8 cellular contexts compared by ENCODE assay signal in genomic region chr5:138541511-138541910, GRCh38. TPM values are rescaled to one million over a fixed set of nuclear protein-coding genes. Genes with fewer than 3 reads are reported as not detected.
A peak's percentile ranks its signal among the peaks of the same experiment; 100 is the strongest.
DNase-seq lines count a peak whose midpoint lies in the region; ATAC-seq, FAIRE-seq and TF ChIP-seq lines count a peak whose summit lies in the region.

No MANE protein-coding gene starts in this region.

- H3K9me3 Mint-ChIP-seq in memory B cell: no peaks in the 10 kb centered on the region

- peaks cover 49% of the 10 kb centered on the region for H3K4me1 Mint-ChIP-seq in memory B cell

- H3K27me3 Mint-ChIP-seq in memory B cell: no peaks in the 10 kb centered on the region

- no peak for FAIRE-seq in HTR-8/SVneo (lab: Jason Lieb, UNC)

- H3K36me3 Mint-ChIP-seq in memory B cell: peaks cover 2% of the 10 kb centered on the region

- H3K27ac ChIP-seq in left ventricle myocardium inferior (replicated peaks) (peak overlapping the region; percentile 98), body of pancreas (peak overlapping the region in 3 of 4 donors; percentile 95 to 99 (median 98)), uterus (peak overlapping the region; percentile 94 to 95)

- no peaks in the 10 kb centered on the region for H3K9me3 ChIP-seq in left ventricle myocardium inferior (replicated peaks)
- no peaks in the 10 kb centered on the region for H3K9me3 ChIP-seq in body of pancreas
- no peaks in the 10 kb centered on the region for H3K9me3 ChIP-seq in uterus

- 4 to 10% methylated on average over 2 of the region's 2 CpGs for WGBS in body of pancreas, 2 donors

- TF ChIP-seq POLR2A in body of pancreas (IDR thresholded peaks at IDR 0.05) (no peak), uterus (IDR thresholded peaks at IDR 0.05) (no peak)

- H3K4me3 ChIP-seq in left ventricle myocardium inferior: peak overlapping the region; percentile 85
- H3K4me3 ChIP-seq in body of pancreas: no peak overlapping the region
- peak overlapping the region in 1 of 2 donors; percentile 72 for H3K4me3 ChIP-seq in uterus

- H3K4me1 ChIP-seq in left ventricle myocardium inferior (peaks cover 92% of the 10 kb centered on the region), body of pancreas (peaks cover 73% of the 10 kb centered on the region), uterus (peaks cover 8 to 17% of the 10 kb centered on the region in 2 donors)

- H3K4me3 Mint-ChIP-seq in memory B cell: peak overlapping the region; percentile 96

- no peaks in the 10 kb centered on the region for H3K36me3 ChIP-seq in left ventricle myocardium inferior
- no peaks in the 10 kb centered on the region for H3K36me3 ChIP-seq in body of pancreas (replicated peaks in 1 of 2; ENCODE audit: insufficient read depth in 1 of 2, low read depth in 2 of 2)
- no peaks in the 10 kb centered on the region for H3K36me3 ChIP-seq in uterus

- H3K27ac Mint-ChIP-seq in memory B cell: peak overlapping the region; percentile 99

- no peak for ATAC-seq in body of pancreas
- no peak for ATAC-seq in memory B cell (ENCODE audit: low read depth)

- intact Hi-C loops in left ventricle myocardium inferior (cut with micrococcal nuclease) (no loop called here), cardiac septum (cut with DNase I) (loop anchor here (5.0 kb wide), 1 partner anchor 49 kb away; no protein-coding TSS in a partner anchor), body of pancreas (cut with DNase I) (loop anchor here (10.0 kb wide), 1 partner anchor 87 kb away; no protein-coding TSS in a partner anchor), uterus (cut with DNase I; ENCODE audit: low total_unique reads) (no loop called here)

- no peaks in the 10 kb centered on the region for H3K27me3 ChIP-seq in left ventricle myocardium inferior (ENCODE audit: low read depth)
- no peaks in the 10 kb centered on the region for H3K27me3 ChIP-seq in body of pancreas
- H3K27me3 ChIP-seq in uterus: no peaks in the 10 kb centered on the region

- DNase-seq in left ventricle myocardium inferior (no peak), cardiac septum (ENCODE audit: low spot score) (no peak), body of pancreas (no peak), memory B cell (ENCODE audit: low spot score in 2 of 2) (no peak), uterus (no peak), hepatic stellate cell (ENCODE audit: low spot score) (no peak), HTR-8/SVneo (ENCODE audit: insufficient read length, low spot score) (no peak), pons (ENCODE audit: low spot score) (no peak)

- TF ChIP-seq CTCF in left ventricle myocardium inferior (IDR thresholded peaks at IDR 0.05; ENCODE audit: borderline replicate concordance) (no peak), body of pancreas (IDR thresholded peaks at IDR 0.05) (no peak), uterus (IDR thresholded peaks at IDR 0.05) (no peak)

RNA-seq across cellular contexts. Expression of gene ETF1, which starts 1.5 kb away (rescaled TPM):
- total RNA-seq in left ventricle myocardium inferior: 80.8 TPM
- 86.8 TPM for total RNA-seq in cardiac septum
- 10 to 100 TPM; 24.9 to 36.6 TPM for total RNA-seq in body of pancreas
- total RNA-seq in uterus: 100 to 1,000 TPM in 2 of 4 donors, 10 to 100 TPM in 2; 40.9 to 129 (median 87.8) TPM

RNA-seq across cellular contexts. Expression of gene HSPA9, which starts 33.7 kb away (rescaled TPM):
- total RNA-seq in left ventricle myocardium inferior: 291 TPM
- total RNA-seq in cardiac septum: 274 TPM
- total RNA-seq in body of pancreas: 10 to 100 TPM; 79.8 to 98.3 TPM
- total RNA-seq in uterus: 100 to 1,000 TPM; 128 to 254 (median 154) TPM

Comparison
In these comparisons a context has a peak if more than half of its experiments do, and no peak if none do; other contexts are left out.
1. intact Hi-C loops: an anchor here in cardiac septum (5.0 kb wide) and body of pancreas (10.0 kb wide); none called in left ventricle myocardium inferior and uterus.